In the genomic region with DNA sequence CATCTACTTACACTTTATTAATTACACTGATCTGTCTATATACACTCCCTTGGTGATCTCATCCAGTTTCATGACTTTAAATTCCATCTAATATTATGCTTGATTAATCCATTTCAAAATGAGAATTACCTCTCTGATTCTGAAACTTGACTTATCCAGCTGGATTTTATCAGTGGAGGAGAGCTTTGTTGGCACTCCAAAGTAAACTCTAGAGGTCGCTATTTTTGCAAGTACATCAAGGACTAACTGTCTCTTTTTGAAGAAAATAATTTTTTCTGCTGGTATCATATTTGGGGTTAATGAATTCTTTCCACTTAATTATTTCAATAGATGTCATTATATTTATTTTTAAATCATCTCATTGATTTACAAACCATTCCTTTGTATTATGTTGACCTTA, we compare ENCODE assay signal across 11 cellular contexts.
DNase-seq lines count a peak whose midpoint lies in the region; ATAC-seq, FAIRE-seq and TF ChIP-seq lines count a peak whose summit lies in the region.
"Had no signal": no experiment of that assay in that cellular context is flagged by ENCODE, and none has a peak within 500 bp of the region (broad histone marks: within the 10 kb centered on the region; RNA-seq: fewer than 3 reads in every experiment).

No MANE protein-coding gene starts in this region.

- TF ChIP-seq RAD21 in IMR-90 (IDR thresholded peaks at IDR 0.05; ENCODE audit: low read length) (no peak), HepG2 (CRISPR knock-in tag; IDR thresholded peaks at IDR 0.05) (no peak)

- intact Hi-C loops in IMR-90 (cut with micrococcal nuclease), result no loop called here
- intact Hi-C loops in adrenal gland (cut with DNase I), result loop anchor here in 1 of 2 donors (10.0 kb wide), 1 partner anchor 835 kb away; no protein-coding TSS in a partner anchor
- intact Hi-C loops in HepG2 (cut with micrococcal nuclease; ENCODE audit: unreplicated experiment), result loop anchor here (1.0 to 5.0 kb wide), 3 partner anchors 398 to 847 kb away; no protein-coding TSS in a partner anchor
- intact Hi-C loops in colonic mucosa (cut with DNase I), result loop anchor here (10.0 kb wide), 1 partner anchor 645 kb away; no protein-coding TSS in a partner anchor

- H3K4ac ChIP-seq in IMR-90 (ENCODE audit: low read depth, low read length), result no peak overlapping the region

- no peak overlapping the region for H2BK20ac ChIP-seq in IMR-90 (ENCODE audit: low read depth, low read length)

- H4K8ac ChIP-seq in IMR-90 (ENCODE audit: low read depth in 2 of 2, low read length in 2 of 2), result no peak overlapping the region

- no peak overlapping the region for H2BK5ac ChIP-seq in IMR-90 (ENCODE audit: low read depth, low read length, poor library complexity, severe bottlenecking)

- CTCF ChIA-PET in IMR-90 (lab: Yijun Ruan, JAX) (no interaction called here), HepG2 (lab: Yijun Ruan, JAX; ENCODE audit: low intra/inter-chr PET ratio, low total read pairs) (no interaction called here)

- H3K27ac ChIP-seq in IMR-90 (ENCODE audit: insufficient read depth, low read length) (no peak overlapping the region), adrenal gland (no peak overlapping the region), HepG2 (ENCODE audit: extremely low read length, insufficient read depth, low read length) (no peak overlapping the region), colonic mucosa (no peak overlapping the region)
- H3K27ac ChIP-seq: spleen had no signal

- H2AK5ac ChIP-seq in IMR-90 (ENCODE audit: low read depth, low read length), result no peak overlapping the region

- POLR2A ChIA-PET in IMR-90 (lab: Charles Lee; ENCODE audit: unreplicated experiment), result no interaction called here
- POLR2A ChIA-PET in HepG2 (lab: Yijun Ruan, JAX), result no interaction called here

- in situ Hi-C loops in IMR-90 (cut with MboI; ENCODE audit: low sequenced_read_pairs), result no loop called here
- in situ Hi-C loops in HepG2 (cut with HindIII; ENCODE audit: extremely low pct_ligation_motif_present, low pct_unique_long_range_greater_than_20kb), result loop anchor here (10.0 to 25.0 kb wide), 2 partner anchors 235 to 843 kb away; no protein-coding TSS in a partner anchor

- H2AFZ ChIP-seq in IMR-90 (replicated peaks; ENCODE audit: low read length, poor library complexity) (no peak overlapping the region), HepG2 (ENCODE audit: low read length) (no peak overlapping the region)

- H3K4me3 ChIP-seq in IMR-90 (ENCODE audit: insufficient read depth, low read depth, low read length) (no peak overlapping the region), adrenal gland (no peak overlapping the region), HepG2 (replicated peaks in 1 of 3; ENCODE audit: insufficient read depth in 1 of 3, low read depth in 2 of 3, low read length in 3 of 3) (no peak overlapping the region), colonic mucosa (no peak overlapping the region)
- H3K4me3 ChIP-seq: spleen had no signal

- H3K9ac ChIP-seq in IMR-90 (ENCODE audit: low read depth, low read length) (no peak overlapping the region), HepG2 (ENCODE audit: insufficient read depth, low read depth, low read length) (no peak overlapping the region), colonic mucosa (ENCODE audit: low read depth in 2 of 2, low read length in 2 of 2) (no peak overlapping the region)

- DNase-seq in ELR (ENCODE audit: low read depth), result peak; percentile 16
- DNase-seq in IMR-90, result peak; percentile 2
- DNase-seq in adrenal gland, result no peak
- DNase-seq in HepG2 (ENCODE audit: low spot score), result peak; percentile 16
- DNase-seq in ureter (ENCODE audit: low spot score), result no peak
- no peak for DNase-seq in colonic mucosa
- no peak for DNase-seq in AG08395 (ENCODE audit: low spot score)
- DNase-seq: activated CD8-positive, alpha-beta memory T cell treated with anti-CD3 and anti-CD28 coated beads, Interleukin-2, amount 50 U/mL, for 4 hours; spleen; stimulated activated naive CD8-positive, alpha-beta T cell treated with anti-CD3 and anti-CD28 coated beads, Interleukin-15, Interleukin-2, amounts not matched to agents 100 U/mL and 50 U/mL, for 24 hours had no signal

- no peak overlapping the region for H4K91ac ChIP-seq in IMR-90 (ENCODE audit: insufficient read depth, low read depth, low read length)

- H3K9me1 ChIP-seq in IMR-90 (ENCODE audit: insufficient read depth, low read length), result no peaks in the 10 kb centered on the region

- H3K36me3 ChIP-seq in IMR-90 (ENCODE audit: control insufficient read depth, insufficient read depth, low read length), result no peaks in the 10 kb centered on the region
- H3K36me3 ChIP-seq in adrenal gland (replicated peaks in 1 of 2), result no peaks in the 10 kb centered on the region
- H3K36me3 ChIP-seq in HepG2 (replicated peaks in 1 of 2; ENCODE audit: control insufficient read depth in 1 of 2, insufficient read depth in 2 of 2, low read length in 2 of 2), result no peaks in the 10 kb centered on the region
- H3K36me3 ChIP-seq in colonic mucosa, result no peaks in the 10 kb centered on the region
- H3K36me3 ChIP-seq: spleen had no signal

- TF ChIP-seq POLR2A in IMR-90 (IDR thresholded peaks at IDR 0.05; ENCODE audit: low read depth, low read length), result no peak
- TF ChIP-seq POLR2A in adrenal gland (IDR thresholded peaks at IDR 0.05), result no peak
- no peak for TF ChIP-seq POLR2A in HepG2 (IDR thresholded peaks at IDR 0.05; ENCODE audit: insufficient read depth in 1 of 2, low read depth in 2 of 2, low read length in 2 of 2)

- no peak overlapping the region for H3K23ac ChIP-seq in IMR-90 (ENCODE audit: low read depth, low read length)

- no peak for TF ChIP-seq EP300 in HepG2 (IDR thresholded peaks at IDR 0.05; ENCODE audit: low read depth in 2 of 2, low read length in 2 of 2)
- no peak for TF ChIP-seq EP300 in HepG2 (CRISPR knock-in tag; IDR thresholded peaks at IDR 0.05; ENCODE audit: borderline replicate concordance)

- TF ChIP-seq CTCF in IMR-90 (conservative IDR thresholded peaks at IDR 0.05; ENCODE audit: low read depth, low read length) (peak; percentile 16; the same call in 1 of the 2 replicates), adrenal gland (IDR thresholded peaks at IDR 0.05) (peak in 5 of 6 experiments; percentile 17 to 35 (median 21)), HepG2 (CRISPR knock-in tag; IDR thresholded peaks at IDR 0.05) (no peak), colonic mucosa (IDR thresholded peaks at IDR 0.05) (no peak)

- no peaks in the 10 kb centered on the region for H3K79me1 ChIP-seq in IMR-90 (ENCODE audit: low read depth in 1 of 2, low read length in 2 of 2)

- H2BK15ac ChIP-seq in IMR-90 (ENCODE audit: low read depth, low read length), result no peak overlapping the region

- no peak for FAIRE-seq in HepG2 (lab: Jason Lieb, UNC)

- dilution Hi-C loops in IMR-90 (cut with HindIII; ENCODE audit: low sequenced_read_pairs, unreplicated experiment), result no loop called here

- ATAC-seq in IMR-90 (ENCODE audit: low read depth) (no peak), HepG2 (peak; percentile 54; the same call in 1 of the 3 replicates), GM21619 (IDR thresholded peaks at IDR 0.05; ENCODE audit: unreplicated experiment) (no peak)
- ATAC-seq: stimulated activated naive CD8-positive, alpha-beta T cell treated with anti-CD3 and anti-CD28 coated beads, Interleukin-15, Interleukin-2, amounts not matched to agents 100 U/mL and 50 U/mL, for 24 hours had no signal

- BruUV-seq in IMR-90 (replicated peaks; lab: Mats Ljungman, UMichigan) (no TSS peak), HepG2 (replicated peaks; lab: Mats Ljungman, UMichigan) (no TSS peak)

- H3K4me1 ChIP-seq in IMR-90 (ENCODE audit: control insufficient read depth, insufficient read depth, low read length), result no peaks in the 10 kb centered on the region
- no peaks in the 10 kb centered on the region for H3K4me1 ChIP-seq in adrenal gland (replicated peaks in 1 of 2)
- no peaks in the 10 kb centered on the region for H3K4me1 ChIP-seq in HepG2 (ENCODE audit: insufficient read depth, low read length)
- no peaks in the 10 kb centered on the region for H3K4me1 ChIP-seq in colonic mucosa
- H3K4me1 ChIP-seq: spleen had no signal

- no peak overlapping the region for H3K56ac ChIP-seq in IMR-90 (ENCODE audit: extremely low read depth, insufficient read depth, low read length)

- H3K14ac ChIP-seq in IMR-90 (replicated peaks; ENCODE audit: low read depth, low read length), result no peak overlapping the region

- H3K18ac ChIP-seq in IMR-90 (ENCODE audit: low read depth, low read length), result no peak overlapping the region

- H3K79me2 ChIP-seq in HepG2 (ENCODE audit: insufficient read depth, low read length), result no peaks in the 10 kb centered on the region

- H4K20me1 ChIP-seq in IMR-90 (ENCODE audit: insufficient read depth, low read length) (no peaks in the 10 kb centered on the region), HepG2 (ENCODE audit: insufficient read depth, low read length) (no peaks in the 10 kb centered on the region)

- no peak overlapping the region for H2AK9ac ChIP-seq in IMR-90 (replicated peaks; ENCODE audit: low read depth, low read length, poor library complexity)

- H3K27me3 ChIP-seq in IMR-90 (ENCODE audit: control insufficient read depth, insufficient read depth, low read length), result no peaks in the 10 kb centered on the region
- H3K27me3 ChIP-seq in adrenal gland, result no peaks in the 10 kb centered on the region
- H3K27me3 ChIP-seq in HepG2 (ENCODE audit: control insufficient read depth in 1 of 2, insufficient read depth in 2 of 2, low read length in 2 of 2), result no peaks in the 10 kb centered on the region
- no peaks in the 10 kb centered on the region for H3K27me3 ChIP-seq in colonic mucosa
- H3K27me3 ChIP-seq: spleen had no signal

- no peak overlapping the region for H4K5ac ChIP-seq in IMR-90 (ENCODE audit: low read depth, low read length)

- no peak overlapping the region for H2BK120ac ChIP-seq in IMR-90 (ENCODE audit: low read depth, low read length)

- no CpG with 5 or more reads among the region's 1 CpG for WGBS in IMR-90 (ENCODE audit: extremely low coverage in 2 of 2, insufficient read length in 1 of 2), 2 experiments
- 13 to 19% (median 16%) methylated on average over 1 of the region's 1 CpG for WGBS in adrenal gland, 4 donors
- WGBS in HepG2 (ENCODE audit: low lambda C conversion rate), result 5% methylated on average over 1 of the region's 1 CpG

- H3K4me2 ChIP-seq in IMR-90 (ENCODE audit: low read depth, low read length) (no peak overlapping the region), HepG2 (ENCODE audit: low read depth, low read length) (no peak overlapping the region)

- no peaks in the 10 kb centered on the region for H3K9me3 ChIP-seq in IMR-90 (ENCODE audit: control insufficient read depth, insufficient read depth, low read length)
- no peaks in the 10 kb centered on the region for H3K9me3 ChIP-seq in adrenal gland (replicated peaks in 1 of 3)
- H3K9me3 ChIP-seq in HepG2 (ENCODE audit: low read length), result no peaks in the 10 kb centered on the region
- H3K9me3 ChIP-seq in colonic mucosa, result no peaks in the 10 kb centered on the region
- H3K9me3 ChIP-seq: spleen had no signal

TF ChIP-seq in IMR-90, 13 proteins besides CTCF, POLR2A, EP300 and RAD21 (continues in another document):
- no peak for TF ChIP-seq BHLHE40 (IDR thresholded peaks at IDR 0.05; ENCODE audit: low read depth, low read length)

TF ChIP-seq in HepG2, 621 proteins besides CTCF, POLR2A, EP300 and RAD21:
- TF ChIP-seq ZNF567 (CRISPR knock-in tag; IDR thresholded peaks at IDR 0.05; ENCODE audit: borderline replicate concordance) (no peak), KLF6 (CRISPR knock-in tag; IDR thresholded peaks at IDR 0.05) (no peak), STAG1 (CRISPR knock-in tag; IDR thresholded peaks at IDR 0.05) (peak; percentile 39), SMC3 (IDR thresholded peaks at IDR 0.05; ENCODE audit: low read length) (peak; percentile 20; the same call in 1 of the 2 replicates)
TF ChIP-seq in HepG2: peak in this region for 2.

Comparison
In these comparisons a context has a peak if more than half of its experiments do, and no peak if none do; other contexts are left out.
1. DNase-seq: peak in ELR (single experiment), IMR-90 (single experiment) and HepG2 (single experiment); none in adrenal gland (0 of 7), ureter (single experiment), colonic mucosa (single experiment) and AG08395 (single experiment).
2. CTCF ChIP-seq: peak in IMR-90 (single experiment) and adrenal gland (5 of 6); none in HepG2 (single experiment) and colonic mucosa (single experiment).